Comparison of ENCODE assay signal across 18 cellular contexts in the genomic region with DNA sequence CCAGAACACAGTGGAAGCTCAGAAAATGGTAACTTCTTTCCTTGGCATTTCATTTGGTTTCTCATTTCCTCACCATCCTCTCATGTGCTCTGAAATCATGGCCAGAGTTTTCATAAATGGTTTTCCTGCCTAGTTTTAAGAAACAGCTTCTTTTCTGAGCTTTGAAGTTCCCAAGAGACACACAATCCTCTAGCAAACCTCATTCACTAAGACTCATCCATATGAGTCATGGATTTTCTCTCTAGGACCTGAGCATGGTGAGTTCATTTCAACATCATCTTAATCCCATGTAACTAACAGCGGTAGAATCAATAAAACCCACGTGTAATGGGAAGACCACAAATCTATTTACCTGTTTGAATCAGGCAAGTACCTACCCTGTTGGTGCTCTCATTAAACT.
DNase-seq lines count a peak whose midpoint lies in the region; ATAC-seq and TF ChIP-seq lines count a peak whose summit lies in the region.
"Had no signal": no experiment of that assay in that cellular context is flagged by ENCODE, and none has a peak within 500 bp of the region (broad histone marks: within the 10 kb centered on the region; RNA-seq: fewer than 3 reads in every experiment).

No MANE protein-coding gene starts in this region.

- peak overlapping the region; percentile 15 for H4K91ac ChIP-seq in trophoblast cell (ENCODE audit: low read depth, low read length)

- no peak overlapping the region for H3K23ac ChIP-seq in trophoblast cell (ENCODE audit: low read length)

- no peaks in the 10 kb centered on the region for H3K36me3 Mint-ChIP-seq in activated naive CD8-positive, alpha-beta T cell treated with anti-CD3 and anti-CD28 coated beads, Interleukin-2, amount 50 U/mL, for 24 hours (ENCODE audit: low read depth)
- H3K36me3 Mint-ChIP-seq: CD8-positive, alpha-beta memory T cell had no signal

- no peaks in the 10 kb centered on the region for H3K27me3 ChIP-seq in trophoblast cell (ENCODE audit: insufficient read depth, low read length)
- H3K27me3 ChIP-seq: sigmoid colon had no signal

- no peak overlapping the region for H3K9ac ChIP-seq in trophoblast cell (ENCODE audit: low read length)

- TF ChIP-seq CTCF in RWPE1 (conservative IDR thresholded peaks at IDR 0.05; ENCODE audit: low read depth) = no peak

- H3K4me2 ChIP-seq in trophoblast cell (ENCODE audit: low read length) = no peak overlapping the region

- H4K8ac ChIP-seq in trophoblast cell (ENCODE audit: low read depth, low read length) = peak overlapping the region; percentile 17

- no peaks in the 10 kb centered on the region for H3K79me2 ChIP-seq in trophoblast cell (ENCODE audit: control insufficient read depth, insufficient read depth, low read length, poor library complexity)

- DNase-seq in GM03348 (ENCODE audit: low spot score) (peak; percentile 84), RWPE1 (ENCODE audit: low spot score) (peak; percentile 11), fibroblast of gingiva (ENCODE audit: low read depth) (peak; percentile 86), trophoblast cell (no peak), superior temporal gyrus (ENCODE audit: extremely low spot score) (no peak)
- no peak for DNase-seq in activated naive CD4-positive, alpha-beta T cell (lab: John Stamatoyannopoulos, UW)
- DNase-seq in activated naive CD8-positive, alpha-beta T cell treated with anti-CD3 and anti-CD28 coated beads, Interleukin-2, amount 50 U/mL, for 24 hours = no peak
- no peak for DNase-seq in stimulated activated CD4-positive, alpha-beta T cell treated with anti-CD3 and anti-CD28 coated beads, Interleukin-4, amount 100 ng/mL, for 1 hour
- DNase-seq: activated CD4-positive, alpha-beta T cell treated with anti-CD3 and anti-CD28 coated beads, Interleukin-2, amount 50 U/mL, for 4 hours; CD8-positive, alpha-beta memory T cell; hippocampal formation; NCI-H1048; NCI-H345; OCI-M1; sigmoid colon; stimulated activated naive CD8-positive, alpha-beta T cell treated with anti-CD3 and anti-CD28 coated beads, Interleukin-15, amount 100 ng/mL, for 72 hours had no signal

- H3K9me3 Mint-ChIP-seq in activated naive CD8-positive, alpha-beta T cell treated with anti-CD3 and anti-CD28 coated beads, Interleukin-2, amount 50 U/mL, for 24 hours = no peaks in the 10 kb centered on the region
- H3K9me3 Mint-ChIP-seq: stimulated activated naive CD8-positive, alpha-beta T cell treated with anti-CD3 and anti-CD28 coated beads, Interleukin-15, amount 100 ng/mL, for 72 hours had no signal

- peaks cover 9% of the 10 kb centered on the region for H3K79me1 ChIP-seq in trophoblast cell (ENCODE audit: low read length)

- H2AK5ac ChIP-seq in trophoblast cell (ENCODE audit: low read length) = peak overlapping the region; percentile 60

- H3K4me1 Mint-ChIP-seq in activated naive CD8-positive, alpha-beta T cell treated with anti-CD3 and anti-CD28 coated beads, Interleukin-2, amount 50 U/mL, for 24 hours = no peaks in the 10 kb centered on the region
- H3K4me1 Mint-ChIP-seq: CD8-positive, alpha-beta memory T cell; central memory CD8-positive, alpha-beta T cell; stimulated activated naive CD8-positive, alpha-beta T cell treated with anti-CD3 and anti-CD28 coated beads, Interleukin-15, amount 100 ng/mL, for 72 hours had no signal

- H3K18ac ChIP-seq in trophoblast cell (ENCODE audit: low read length) = no peak overlapping the region

- peaks cover 2 to 4% of the 10 kb centered on the region in 2 experiments for H3K4me1 ChIP-seq in trophoblast cell (ENCODE audit: control insufficient read depth in 1 of 2, insufficient read depth in 2 of 2, low read length in 2 of 2)
- H3K4me1 ChIP-seq: sigmoid colon had no signal

- H2AFZ ChIP-seq in trophoblast cell (ENCODE audit: insufficient read depth, low read length, poor library complexity) = no peak overlapping the region

- H4K12ac ChIP-seq in trophoblast cell (ENCODE audit: low read depth, low read length) = no peak overlapping the region

- WGBS in trophoblast cell (ENCODE audit: extremely low coverage, insufficient coverage, insufficient read length) = no CpG with 5 or more reads among the region's 2 CpGs

- no peak overlapping the region for H3K4me3 Mint-ChIP-seq in activated naive CD8-positive, alpha-beta T cell treated with anti-CD3 and anti-CD28 coated beads, Interleukin-2, amount 50 U/mL, for 24 hours
- H3K4me3 Mint-ChIP-seq: CD8-positive, alpha-beta memory T cell; central memory CD8-positive, alpha-beta T cell; stimulated activated naive CD8-positive, alpha-beta T cell treated with anti-CD3 and anti-CD28 coated beads, Interleukin-15, amount 100 ng/mL, for 72 hours; T-helper 1 cell treated with Interleukin-12 subunit alpha and Interleukin-12 subunit beta and Interleukin-4 antibody, amounts not matched to agents 30 μg/mL and 1 μg/mL, for 36 hours had no signal

- H3K4me3 ChIP-seq in trophoblast cell (ENCODE audit: low read depth, low read length) = no peak overlapping the region
- H3K4me3 ChIP-seq: sigmoid colon had no signal

- CTCF ChIA-PET in RWPE1 (lab: Yijun Ruan, JAX) = interaction anchor here (0.7 kb wide), 1 partner anchor 333 kb away, joined by 6 read pairs; no protein-coding TSS in a partner anchor

- H2BK12ac ChIP-seq in trophoblast cell (ENCODE audit: low read length) = peak overlapping the region; percentile 72

- H3K27me3 Mint-ChIP-seq in activated naive CD8-positive, alpha-beta T cell treated with anti-CD3 and anti-CD28 coated beads, Interleukin-2, amount 50 U/mL, for 24 hours = no peaks in the 10 kb centered on the region
- H3K27me3 Mint-ChIP-seq: CD8-positive, alpha-beta memory T cell; central memory CD8-positive, alpha-beta T cell; stimulated activated naive CD8-positive, alpha-beta T cell treated with anti-CD3 and anti-CD28 coated beads, Interleukin-15, amount 100 ng/mL, for 72 hours had no signal

- H3K14ac ChIP-seq in trophoblast cell (ENCODE audit: low read length) = peak overlapping the region; percentile 4

- no peaks in the 10 kb centered on the region for H3K9me3 ChIP-seq in trophoblast cell (ENCODE audit: insufficient read depth, low read depth, low read length)
- H3K9me3 ChIP-seq: sigmoid colon had no signal

- H3K27ac Mint-ChIP-seq in activated naive CD8-positive, alpha-beta T cell treated with anti-CD3 and anti-CD28 coated beads, Interleukin-2, amount 50 U/mL, for 24 hours = no peak overlapping the region
- H3K27ac Mint-ChIP-seq: CD8-positive, alpha-beta memory T cell; stimulated activated naive CD8-positive, alpha-beta T cell treated with anti-CD3 and anti-CD28 coated beads, Interleukin-15, amount 100 ng/mL, for 72 hours; T-helper 1 cell treated with Interleukin-12 subunit alpha and Interleukin-12 subunit beta and Interleukin-4 antibody, amounts not matched to agents 30 μg/mL and 1 μg/mL, for 36 hours had no signal

- ATAC-seq in activated naive CD8-positive, alpha-beta T cell treated with anti-CD3 and anti-CD28 coated beads, Interleukin-2, amount 50 U/mL, for 24 hours = no peak
- ATAC-seq: stimulated activated naive CD8-positive, alpha-beta T cell treated with anti-CD3 and anti-CD28 coated beads, Interleukin-15, amount 100 ng/mL, for 72 hours had no signal

- H3K27ac ChIP-seq in RWPE1 (no peak overlapping the region), trophoblast cell (ENCODE audit: low read depth, low read length) (peak overlapping the region; percentile 69)
- H3K27ac ChIP-seq: sigmoid colon had no signal

- H3K4ac ChIP-seq in trophoblast cell (ENCODE audit: low read depth, low read length) = no peak overlapping the region

- POLR2A ChIA-PET in RWPE1 (lab: Yijun Ruan, JAX; ENCODE audit: low non-redundant PET) = no interaction called here

- peak overlapping the region; percentile 58 for H2BK5ac ChIP-seq in trophoblast cell (ENCODE audit: low read depth, low read length, poor library complexity)

- peak overlapping the region; percentile 44 for H2BK120ac ChIP-seq in trophoblast cell (ENCODE audit: insufficient read depth, low read length, poor library complexity)

- H3K36me3 ChIP-seq in trophoblast cell (ENCODE audit: control insufficient read depth in 1 of 2, insufficient read depth in 2 of 2, low read length in 2 of 2) = no peaks in the 10 kb centered on the region
- H3K36me3 ChIP-seq: sigmoid colon had no signal

Comparison
In these comparisons a context has a peak if more than half of its experiments do, and no peak if none do; other contexts are left out.
1. DNase-seq: peak in GM03348 (single experiment), RWPE1 (single experiment) and fibroblast of gingiva (single experiment); none in trophoblast cell (0 of 2), activated naive CD4-positive, alpha-beta T cell (0 of 4), activated naive CD8-positive, alpha-beta T cell treated with anti-CD3 and anti-CD28 coated beads, Interleukin-2, amount 50 U/mL, for 24 hours (single experiment), stimulated activated CD4-positive, alpha-beta T cell treated with anti-CD3 and anti-CD28 coated beads, Interleukin-4, amount 100 ng/mL, for 1 hour (single experiment) and superior temporal gyrus (single experiment).